8 cellular contexts compared by ENCODE assay signal in the genomic region with DNA sequence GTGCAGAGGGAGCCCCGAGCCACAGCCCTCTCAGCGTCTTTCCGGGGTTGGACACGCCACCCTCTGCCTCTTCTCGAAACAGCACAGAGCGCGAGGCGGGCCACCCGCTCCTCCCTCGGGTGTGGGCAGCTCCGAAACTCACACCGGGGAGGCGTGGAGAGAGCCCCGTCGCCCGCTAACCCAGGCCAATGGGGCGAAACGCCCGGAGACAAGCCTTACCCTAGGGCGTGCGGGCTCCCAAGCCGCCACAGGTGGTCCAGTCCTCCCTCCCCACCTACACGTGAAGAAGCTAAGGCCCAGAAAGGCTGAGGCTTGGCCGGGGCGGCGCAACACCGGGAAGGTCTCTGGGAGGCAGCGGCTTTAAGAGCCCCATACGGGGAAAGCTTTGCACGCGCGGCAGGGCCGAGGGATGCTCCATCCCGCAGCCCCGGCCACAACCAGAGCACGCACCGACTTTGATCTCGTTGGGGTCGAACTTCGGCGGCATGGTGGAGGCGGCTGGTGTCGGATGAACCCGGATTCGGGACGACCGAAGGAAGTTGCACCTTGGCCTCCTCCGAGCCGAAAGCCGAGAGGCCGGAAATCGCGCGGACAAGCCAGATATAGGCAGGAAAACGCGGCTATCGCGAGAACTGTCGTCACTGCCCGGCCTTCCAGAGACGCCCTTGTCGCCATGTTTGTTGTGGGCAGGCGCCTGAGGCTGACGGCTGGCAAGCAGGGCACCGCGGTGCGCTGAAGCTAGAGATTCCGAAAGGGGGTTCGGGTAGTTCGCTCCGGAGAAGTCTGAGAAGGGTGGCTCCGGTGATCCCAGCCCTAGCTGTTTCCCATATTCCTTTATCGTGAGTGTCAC. TPM values are rescaled to one million over a fixed set of nuclear protein-coding genes. Genes with fewer than 3 reads are reported as not detected.
DNase-seq lines count a peak whose midpoint lies in the region; ATAC-seq and TF ChIP-seq lines count a peak whose summit lies in the region.

A gene (plus strand): TSS at position 680 of the 850 bp plus-strand sequence. CDS start 3,018 bp downstream, outside the sequence.
A gene (minus strand): TSS at position 576 of the 850 bp plus-strand sequence. CDS start 89 bp downstream, at position 487.

- H3K36me3 Mint-ChIP-seq in nephron (ENCODE audit: low read depth): peaks cover 53% of the 10 kb centered on the region

- peak within 1 kb of the TSS; percentile 99 for H3K4me3 ChIP-seq in H7 (ENCODE audit: insufficient read depth, low read depth, low read length)
- peak within 1 kb of the TSS; percentile 85 for H3K4me3 ChIP-seq in MG63
- peak within 1 kb of the TSS; percentile 78 for H3K4me3 ChIP-seq in fibroblast of pulmonary artery (replicated peaks; ENCODE audit: low read depth, low read length)

- no peaks in the 10 kb centered on the region for H3K9me3 ChIP-seq in MG63

- DNase-seq in ELR (ENCODE audit: low read depth) (peak; percentile 97), H7 (peak; percentile 97), MG63 (peak; percentile 92), SHP77 (lab: John Stamatoyannopoulos, UW) (peak; percentile 83 to 90), fibroblast of pulmonary artery (ENCODE audit: low read depth) (peak; percentile 97)
- peak; percentile 97 for DNase-seq in activated effector memory CD4-positive, alpha-beta T cell treated with Interleukin-2 at 50 U/mL for 16 hours
- DNase-seq in stimulated activated naive CD8-positive, alpha-beta T cell treated with anti-CD3 and anti-CD28 coated beads, Interleukin-15, Interleukin-2, amounts not matched to agents 100 U/mL and 50 U/mL, for 24 hours: peak; percentile 99

- peak; percentile 57 for ATAC-seq in stimulated activated naive CD8-positive, alpha-beta T cell treated with anti-CD3 and anti-CD28 coated beads, Interleukin-15, Interleukin-2, amounts not matched to agents 100 U/mL and 50 U/mL, for 24 hours

- H3K4me3 Mint-ChIP-seq in nephron: peak within 1 kb of the TSS; percentile 94 to 98 (median 98)

- no peaks in the 10 kb centered on the region for H3K9me3 Mint-ChIP-seq in nephron

- H3K27me3 ChIP-seq in H7 (ENCODE audit: control insufficient read depth, insufficient read depth, low read length) (no peaks in the 10 kb centered on the region), MG63 (no peaks in the 10 kb centered on the region; the same call in 1 of the 2 replicates)

- H3K36me3 ChIP-seq in H7 (replicated peaks; ENCODE audit: control insufficient read depth, insufficient read depth, low read length): peaks cover 42% of the 10 kb centered on the region
- peaks cover 60% of the 10 kb centered on the region for H3K36me3 ChIP-seq in MG63

- H3K4me1 Mint-ChIP-seq in nephron: peaks cover 33% of the 10 kb centered on the region

- H3K27me3 Mint-ChIP-seq in nephron (ENCODE audit: low read depth): no peaks in the 10 kb centered on the region

- H3K27ac Mint-ChIP-seq in nephron: peak within 1 kb of the TSS; percentile 93 to 98 (median 93)

- TF ChIP-seq CTCF in fibroblast of pulmonary artery (IDR thresholded peaks at IDR 0.05; ENCODE audit: low read length, missing control alignments) (no peak), nephron (IDR thresholded peaks at IDR 0.05; ENCODE audit: unreplicated experiment in 3 of 3) (no peak)

RNA-seq across cellular contexts. Expression of the first gene that starts in this region (rescaled TPM):
- total RNA-seq in H7 (2014; rRNA removed; shearing (Covaris generic)): 15.8 and 18.5 TPM in 2 replicates
- 8.3 and 21.6 TPM in 2 replicates for total RNA-seq in MG63 (2014; rRNA removed; shearing (Covaris generic); ENCODE audit: low replicate concordance)

RNA-seq across cellular contexts. Expression of the second gene that starts in this region (rescaled TPM):
- total RNA-seq in H7 (2014; rRNA removed; shearing (Covaris generic)): 2,182 and 2,219 TPM in 2 replicates
- 2,095 and 2,469 TPM in 2 replicates for total RNA-seq in MG63 (2014; rRNA removed; shearing (Covaris generic); ENCODE audit: low replicate concordance)

Comparison
In these comparisons a context has a peak if more than half of its experiments do, and no peak if none do; other contexts are left out.
1. Peak in every context shown above with its lines: DNase-seq, ATAC-seq and H3K4me3 ChIP-seq.